In genomic region chr10:54869022-54869421, GRCh38 we compare ENCODE assay signal across 23 cellular contexts.
"Had no signal": no experiment of that assay in that cellular context is flagged by ENCODE, and none has a peak within 500 bp of the region (broad histone marks: within the 10 kb centered on the region; RNA-seq: fewer than 3 reads in every experiment).

No MANE protein-coding gene starts in this region.

- H3K4me1 Mint-ChIP-seq: activated naive CD4-positive, alpha-beta T cell treated with anti-CD3 and anti-CD28 coated beads, Interleukin-2, amount 50 U/mL, for 24 hours; endodermal cell; nephron progenitor cell; stimulated activated naive B cell treated with anti-CD40 and anti-IgM and Interleukin-4, amounts not matched to agents 10 μg/mL and 1 μg/mL and 100 μg/mL, for 72 hours had no signal

- ATAC-seq: body of pancreas; gastrocnemius medialis; lower lobe of right lung; stimulated activated naive B cell treated with anti-CD40 and anti-IgM and Interleukin-4, amounts not matched to agents 10 μg/mL and 1 μg/mL and 100 μg/mL, for 72 hours; upper lobe of right lung had no signal

- H3K9me3 ChIP-seq: adrenal gland, body of pancreas, gastrocnemius medialis, lower lobe of right lung, sigmoid colon, upper lobe of right lung had no signal

- DNase-seq: activated CD4-positive, alpha-beta T cell treated with anti-CD3 and anti-CD28 coated beads for 1 hour; activated CD4-positive, alpha-beta T cell treated with anti-CD3 and anti-CD28 coated beads, Interleukin-2, amount 50 U/mL, for 4 hours; activated gamma-delta T cell; adrenal gland; body of pancreas; caudate nucleus; dorsolateral prefrontal cortex; endodermal cell; gastrocnemius medialis; head of caudate nucleus; left cardiac atrium; lower lobe of right lung; nephron progenitor cell; occipital lobe; sigmoid colon; spleen; stimulated activated naive B cell treated with anti-CD40 and anti-IgM and Interleukin-4, amounts not matched to agents 10 μg/mL and 1 μg/mL and 100 μg/mL, for 72 hours; T-helper 2 cell; upper lobe of right lung had no signal

- H3K4me3 Mint-ChIP-seq: activated naive CD4-positive, alpha-beta T cell treated with anti-CD3 and anti-CD28 coated beads, Interleukin-2, amount 50 U/mL, for 24 hours; endodermal cell; nephron progenitor cell; stimulated activated naive B cell treated with anti-CD40 and anti-IgM and Interleukin-4, amounts not matched to agents 10 μg/mL and 1 μg/mL and 100 μg/mL, for 72 hours had no signal

- H3K27me3 ChIP-seq: adrenal gland, body of pancreas, dorsolateral prefrontal cortex, gastrocnemius medialis, sigmoid colon, spleen, upper lobe of right lung had no signal

- H3K36me3 Mint-ChIP-seq: activated naive CD4-positive, alpha-beta T cell treated with anti-CD3 and anti-CD28 coated beads, Interleukin-2, amount 50 U/mL, for 24 hours; stimulated activated naive B cell treated with anti-CD40 and anti-IgM and Interleukin-4, amounts not matched to agents 10 μg/mL and 1 μg/mL and 100 μg/mL, for 72 hours had no signal

- H3K36me3 ChIP-seq: adrenal gland, gastrocnemius medialis, lower lobe of right lung, sigmoid colon, spleen, upper lobe of right lung had no signal

- H3K27ac Mint-ChIP-seq: activated naive CD4-positive, alpha-beta T cell treated with anti-CD3 and anti-CD28 coated beads, Interleukin-2, amount 50 U/mL, for 24 hours; endodermal cell; nephron progenitor cell; progenitor cell of endocrine pancreas; stimulated activated naive B cell treated with anti-CD40 and anti-IgM and Interleukin-4, amounts not matched to agents 10 μg/mL and 1 μg/mL and 100 μg/mL, for 72 hours had no signal

- H3K4me1 ChIP-seq: adrenal gland, body of pancreas, gastrocnemius medialis, lower lobe of right lung, sigmoid colon, spleen, upper lobe of right lung had no signal

- H3K4me3 ChIP-seq: adrenal gland, body of pancreas, dorsolateral prefrontal cortex, gastrocnemius medialis, lower lobe of right lung, sigmoid colon, spleen, upper lobe of right lung had no signal

- H3K27ac ChIP-seq: adrenal gland, body of pancreas, dorsolateral prefrontal cortex, epithelial cell of prostate, gastrocnemius medialis, lower lobe of right lung, sigmoid colon, spleen, upper lobe of right lung, VCaP had no signal

- H3K9me3 Mint-ChIP-seq: endodermal cell, nephron progenitor cell had no signal

- H3K27me3 Mint-ChIP-seq: activated naive CD4-positive, alpha-beta T cell treated with anti-CD3 and anti-CD28 coated beads, Interleukin-2, amount 50 U/mL, for 24 hours; progenitor cell of endocrine pancreas; stimulated activated naive B cell treated with anti-CD40 and anti-IgM and Interleukin-4, amounts not matched to agents 10 μg/mL and 1 μg/mL and 100 μg/mL, for 72 hours had no signal
